ENCODE assay signal across 1 cellular context in the genomic region with DNA sequence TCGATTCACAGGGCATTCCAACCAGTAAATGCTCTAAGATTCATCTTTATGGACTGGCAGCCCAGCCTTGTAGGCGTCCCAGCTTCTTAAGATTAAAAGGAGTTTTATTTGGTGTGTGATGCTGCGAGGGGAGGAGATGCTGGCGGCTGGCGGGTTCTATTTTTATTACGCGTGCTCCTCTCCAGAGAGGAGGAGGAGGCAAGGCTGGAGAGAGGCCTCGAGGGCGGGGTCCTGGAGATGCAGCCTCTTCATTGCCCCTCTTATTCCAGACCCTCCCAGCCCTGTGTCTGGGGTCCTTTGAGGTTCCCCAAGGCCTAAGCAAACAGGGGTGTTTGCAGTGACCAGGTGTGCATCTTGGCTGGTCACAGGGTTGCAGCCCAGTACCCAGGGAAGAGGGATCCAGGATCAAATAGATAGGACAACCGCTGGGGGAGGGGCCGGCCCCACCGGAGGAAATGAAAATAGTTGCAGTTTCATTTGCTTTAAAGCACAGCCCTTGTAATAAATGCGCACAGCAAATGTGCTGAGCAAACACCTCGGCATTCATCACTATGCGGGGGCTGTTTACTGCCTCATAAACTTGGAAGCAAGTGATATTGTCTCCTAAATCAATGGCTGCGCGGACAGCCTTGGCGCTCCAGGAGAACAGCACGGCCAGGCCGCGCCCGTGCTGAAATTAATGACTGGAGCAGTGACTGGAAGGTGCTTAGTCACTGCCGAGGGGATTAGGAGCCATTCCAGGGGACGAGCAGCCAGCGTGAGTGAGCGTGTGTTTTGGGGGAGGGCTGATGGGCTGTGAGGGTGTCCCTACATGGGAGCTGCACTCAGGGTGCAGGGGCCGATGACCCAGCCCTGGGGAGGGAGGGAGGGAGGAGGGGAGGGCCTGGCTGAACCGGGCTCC.
TF ChIP-seq lines count a peak whose summit lies in the region.

No MANE protein-coding gene starts in this region.

TF ChIP-seq in HCT116, 20 proteins besides CTCF, POLR2A, EP300 and RAD21:
- TF ChIP-seq, protein P1, sequence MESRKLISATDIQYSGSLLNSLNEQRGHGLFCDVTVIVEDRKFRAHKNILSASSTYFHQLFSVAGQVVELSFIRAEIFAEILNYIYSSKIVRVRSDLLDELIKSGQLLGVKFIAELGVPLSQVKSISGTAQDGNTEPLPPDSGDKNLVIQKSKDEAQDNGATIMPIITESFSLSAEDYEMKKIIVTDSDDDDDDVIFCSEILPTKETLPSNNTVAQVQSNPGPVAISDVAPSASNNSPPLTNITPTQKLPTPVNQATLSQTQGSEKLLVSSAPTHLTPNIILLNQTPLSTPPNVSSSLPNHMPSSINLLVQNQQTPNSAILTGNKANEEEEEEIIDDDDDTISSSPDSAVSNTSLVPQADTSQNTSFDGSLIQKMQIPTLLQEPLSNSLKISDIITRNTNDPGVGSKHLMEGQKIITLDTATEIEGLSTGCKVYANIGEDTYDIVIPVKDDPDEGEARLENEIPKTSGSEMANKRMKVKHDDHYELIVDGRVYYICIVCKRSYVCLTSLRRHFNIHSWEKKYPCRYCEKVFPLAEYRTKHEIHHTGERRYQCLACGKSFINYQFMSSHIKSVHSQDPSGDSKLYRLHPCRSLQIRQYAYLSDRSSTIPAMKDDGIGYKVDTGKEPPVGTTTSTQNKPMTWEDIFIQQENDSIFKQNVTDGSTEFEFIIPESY (IDR thresholded peaks at IDR 0.05; ENCODE audit: extremely low read depth, insufficient replicate concordance, low read length), result no peak
- TF ChIP-seq CEBPB (IDR thresholded peaks at IDR 0.05; ENCODE audit: low read depth), result no peak
- TF ChIP-seq TCF7L2 (IDR thresholded peaks at IDR 0.05; ENCODE audit: borderline replicate concordance, extremely low read depth, insufficient read depth, insufficient read length), result no peak
- no peak for TF ChIP-seq POLR2AphosphoS5 (IDR thresholded peaks at IDR 0.05; ENCODE audit: low read depth, low read length)
- TF ChIP-seq CBX3 (IDR thresholded peaks at IDR 0.05; ENCODE audit: low read depth), result no peak
- no peak for TF ChIP-seq YY1 (IDR thresholded peaks at IDR 0.05; ENCODE audit: extremely low read depth, insufficient replicate concordance, low read depth, low read length)
- no peak for TF ChIP-seq FOSL1 (IDR thresholded peaks at IDR 0.05; ENCODE audit: low read depth)
- no peak for TF ChIP-seq EZH2 (IDR thresholded peaks at IDR 0.05)
- TF ChIP-seq SP1 (IDR thresholded peaks at IDR 0.05; ENCODE audit: low read depth), result 0 out of 2 replicates have a peak, but pooled peaks have one; percentile 17
- 0 out of 2 replicates have a peak, but pooled peaks have one; percentile 44 for TF ChIP-seq EGR1 (IDR thresholded peaks at IDR 0.05; ENCODE audit: low read depth)
TF ChIP-seq in HCT116: peak in this region for 2.
